1 cellular context compared by ENCODE assay signal in the genomic region with DNA sequence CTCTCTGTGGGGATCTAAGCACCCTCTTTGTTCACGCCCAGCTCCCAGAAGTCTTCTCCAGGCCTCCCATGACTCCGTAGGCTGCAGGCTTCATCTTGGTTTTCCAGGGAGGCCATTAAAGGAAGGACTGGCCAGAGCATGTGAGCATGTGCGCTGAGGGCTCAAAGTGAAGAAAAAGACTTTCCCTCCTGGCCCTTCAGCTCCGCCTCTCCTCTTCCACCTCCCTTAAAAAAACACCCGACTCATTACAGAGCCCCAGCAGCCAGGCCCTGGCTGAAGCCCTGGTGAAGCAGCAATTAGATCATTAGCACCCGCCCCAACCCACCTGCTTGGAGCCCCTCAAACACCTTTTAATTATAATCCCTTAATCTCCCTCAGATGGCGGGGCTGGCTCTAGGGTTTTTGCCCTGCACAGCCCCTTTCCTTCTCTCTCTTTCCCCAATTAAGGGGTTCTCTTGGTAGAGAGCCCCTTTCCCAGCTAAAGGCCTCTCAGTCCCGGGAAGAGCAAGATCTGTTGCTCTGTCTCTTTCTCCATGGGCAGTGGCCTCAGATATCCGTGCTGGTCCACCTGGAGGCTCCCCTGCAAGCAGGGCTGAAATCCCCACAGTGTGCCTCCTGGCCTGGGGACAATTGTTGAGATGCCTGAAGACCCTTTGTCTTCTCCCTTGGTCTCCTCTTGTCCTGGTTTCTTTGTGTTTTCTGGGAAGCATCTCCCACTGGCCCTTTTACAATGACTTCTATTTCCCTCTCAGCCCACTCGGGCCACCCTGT.
TF ChIP-seq lines count a peak whose summit lies in the region.

No MANE protein-coding gene starts in this region.

TF ChIP-seq in K562, 482 proteins besides CTCF, POLR2A, EP300 and RAD21 (continued from another document and continues in another):
- TF ChIP-seq, protein P1, sequence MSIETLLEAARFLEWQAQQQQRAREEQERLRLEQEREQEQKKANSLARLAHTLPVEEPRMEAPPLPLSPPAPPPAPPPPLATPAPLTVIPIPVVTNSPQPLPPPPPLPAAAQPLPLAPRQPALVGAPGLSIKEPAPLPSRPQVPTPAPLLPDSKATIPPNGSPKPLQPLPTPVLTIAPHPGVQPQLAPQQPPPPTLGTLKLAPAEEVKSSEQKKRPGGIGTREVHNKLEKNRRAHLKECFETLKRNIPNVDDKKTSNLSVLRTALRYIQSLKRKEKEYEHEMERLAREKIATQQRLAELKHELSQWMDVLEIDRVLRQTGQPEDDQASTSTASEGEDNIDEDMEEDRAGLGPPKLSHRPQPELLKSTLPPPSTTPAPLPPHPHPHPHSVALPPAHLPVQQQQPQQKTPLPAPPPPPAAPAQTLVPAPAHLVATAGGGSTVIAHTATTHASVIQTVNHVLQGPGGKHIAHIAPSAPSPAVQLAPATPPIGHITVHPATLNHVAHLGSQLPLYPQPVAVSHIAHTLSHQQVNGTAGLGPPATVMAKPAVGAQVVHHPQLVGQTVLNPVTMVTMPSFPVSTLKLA (conservative IDR thresholded peaks at IDR 0.05), result no peak
- no peak for TF ChIP-seq HLTF (IDR thresholded peaks at IDR 0.05)
- TF ChIP-seq CBX5 (IDR thresholded peaks at IDR 0.05; ENCODE audit: borderline replicate concordance, low read depth), result no peak
- no peak for TF ChIP-seq BDP1 (IDR thresholded peaks at IDR 0.05; ENCODE audit: insufficient read depth, insufficient read length)
- no peak for TF ChIP-seq ZNF124 (CRISPR knock-in tag; IDR thresholded peaks at IDR 0.05)
- TF ChIP-seq, protein P2, sequence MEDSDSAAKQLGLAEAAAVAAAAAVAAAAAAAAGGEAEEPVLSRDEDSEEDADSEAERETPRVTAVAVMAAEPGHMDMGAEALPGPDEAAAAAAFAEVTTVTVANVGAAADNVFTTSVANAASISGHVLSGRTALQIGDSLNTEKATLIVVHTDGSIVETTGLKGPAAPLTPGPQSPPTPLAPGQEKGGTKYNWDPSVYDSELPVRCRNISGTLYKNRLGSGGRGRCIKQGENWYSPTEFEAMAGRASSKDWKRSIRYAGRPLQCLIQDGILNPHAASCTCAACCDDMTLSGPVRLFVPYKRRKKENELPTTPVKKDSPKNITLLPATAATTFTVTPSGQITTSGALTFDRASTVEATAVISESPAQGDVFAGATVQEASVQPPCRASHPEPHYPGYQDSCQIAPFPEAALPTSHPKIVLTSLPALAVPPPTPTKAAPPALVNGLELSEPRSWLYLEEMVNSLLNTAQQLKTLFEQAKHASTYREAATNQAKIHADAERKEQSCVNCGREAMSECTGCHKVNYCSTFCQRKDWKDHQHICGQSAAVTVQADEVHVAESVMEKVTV (CRISPR knock-in tag; IDR thresholded peaks at IDR 0.05), result no peak
- TF ChIP-seq, protein P3, sequence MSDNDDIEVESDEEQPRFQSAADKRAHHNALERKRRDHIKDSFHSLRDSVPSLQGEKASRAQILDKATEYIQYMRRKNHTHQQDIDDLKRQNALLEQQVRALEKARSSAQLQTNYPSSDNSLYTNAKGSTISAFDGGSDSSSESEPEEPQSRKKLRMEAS (CRISPR knock-in tag; IDR thresholded peaks at IDR 0.05), result peak; percentile 88
- no peak for TF ChIP-seq HNRNPH1 (optimal IDR thresholded peaks at IDR 0.05; ENCODE audit: low read depth, low read length)
- TF ChIP-seq RBM39 (optimal IDR thresholded peaks at IDR 0.05; ENCODE audit: low read depth, low read length), result no peak
- peak; percentile 82 for TF ChIP-seq L3MBTL2 (IDR thresholded peaks at IDR 0.05)
- no peak for TF ChIP-seq TAF1 (IDR thresholded peaks at IDR 0.05; ENCODE audit: control insufficient read depth, extremely low read depth, insufficient read depth, low read length, severe bottlenecking)
- TF ChIP-seq ZNF707 (CRISPR knock-in tag; conservative IDR thresholded peaks at IDR 0.05), result no peak
- TF ChIP-seq, protein P4, sequence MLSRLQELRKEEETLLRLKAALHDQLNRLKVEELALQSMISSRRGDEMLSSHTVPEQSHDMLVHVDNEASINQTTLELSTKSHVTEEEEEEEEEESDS (CRISPR knock-in tag; IDR thresholded peaks at IDR 0.05), result no peak
- TF ChIP-seq RBM22 (IDR thresholded peaks at IDR 0.05; ENCODE audit: low read depth, low read length, poor library complexity, severe bottlenecking), result no peak
- TF ChIP-seq, protein P5, sequence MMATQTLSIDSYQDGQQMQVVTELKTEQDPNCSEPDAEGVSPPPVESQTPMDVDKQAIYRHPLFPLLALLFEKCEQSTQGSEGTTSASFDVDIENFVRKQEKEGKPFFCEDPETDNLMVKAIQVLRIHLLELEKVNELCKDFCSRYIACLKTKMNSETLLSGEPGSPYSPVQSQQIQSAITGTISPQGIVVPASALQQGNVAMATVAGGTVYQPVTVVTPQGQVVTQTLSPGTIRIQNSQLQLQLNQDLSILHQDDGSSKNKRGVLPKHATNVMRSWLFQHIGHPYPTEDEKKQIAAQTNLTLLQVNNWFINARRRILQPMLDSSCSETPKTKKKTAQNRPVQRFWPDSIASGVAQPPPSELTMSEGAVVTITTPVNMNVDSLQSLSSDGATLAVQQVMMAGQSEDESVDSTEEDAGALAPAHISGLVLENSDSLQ (IDR thresholded peaks at IDR 0.05), result no peak
- no peak for TF ChIP-seq JUNB (CRISPR knock-in tag; conservative IDR thresholded peaks at IDR 0.05)
- TF ChIP-seq, protein P6, sequence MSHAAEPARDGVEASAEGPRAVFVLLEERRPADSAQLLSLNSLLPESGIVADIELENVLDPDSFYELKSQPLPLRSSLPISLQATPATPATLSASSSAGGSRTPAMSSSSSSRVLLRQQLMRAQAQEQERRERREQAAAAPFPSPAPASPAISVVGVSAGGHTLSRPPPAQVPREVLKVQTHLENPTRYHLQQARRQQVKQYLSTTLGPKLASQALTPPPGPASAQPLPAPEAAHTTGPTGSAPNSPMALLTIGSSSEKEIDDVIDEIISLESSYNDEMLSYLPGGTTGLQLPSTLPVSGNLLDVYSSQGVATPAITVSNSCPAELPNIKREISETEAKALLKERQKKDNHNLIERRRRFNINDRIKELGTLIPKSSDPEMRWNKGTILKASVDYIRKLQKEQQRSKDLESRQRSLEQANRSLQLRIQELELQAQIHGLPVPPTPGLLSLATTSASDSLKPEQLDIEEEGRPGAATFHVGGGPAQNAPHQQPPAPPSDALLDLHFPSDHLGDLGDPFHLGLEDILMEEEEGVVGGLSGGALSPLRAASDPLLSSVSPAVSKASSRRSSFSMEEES (CRISPR knock-in tag; IDR thresholded peaks at IDR 0.05), result no peak
- no peak for TF ChIP-seq ZNF253 (CRISPR knock-in tag; conservative IDR thresholded peaks at IDR 0.05)
- TF ChIP-seq, protein P7, sequence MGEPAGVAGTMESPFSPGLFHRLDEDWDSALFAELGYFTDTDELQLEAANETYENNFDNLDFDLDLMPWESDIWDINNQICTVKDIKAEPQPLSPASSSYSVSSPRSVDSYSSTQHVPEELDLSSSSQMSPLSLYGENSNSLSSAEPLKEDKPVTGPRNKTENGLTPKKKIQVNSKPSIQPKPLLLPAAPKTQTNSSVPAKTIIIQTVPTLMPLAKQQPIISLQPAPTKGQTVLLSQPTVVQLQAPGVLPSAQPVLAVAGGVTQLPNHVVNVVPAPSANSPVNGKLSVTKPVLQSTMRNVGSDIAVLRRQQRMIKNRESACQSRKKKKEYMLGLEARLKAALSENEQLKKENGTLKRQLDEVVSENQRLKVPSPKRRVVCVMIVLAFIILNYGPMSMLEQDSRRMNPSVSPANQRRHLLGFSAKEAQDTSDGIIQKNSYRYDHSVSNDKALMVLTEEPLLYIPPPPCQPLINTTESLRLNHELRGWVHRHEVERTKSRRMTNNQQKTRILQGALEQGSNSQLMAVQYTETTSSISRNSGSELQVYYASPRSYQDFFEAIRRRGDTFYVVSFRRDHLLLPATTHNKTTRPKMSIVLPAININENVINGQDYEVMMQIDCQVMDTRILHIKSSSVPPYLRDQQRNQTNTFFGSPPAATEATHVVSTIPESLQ (CRISPR knock-in tag; IDR thresholded peaks at IDR 0.05), result no peak
- no peak for TF ChIP-seq JUND (IDR thresholded peaks at IDR 0.05; ENCODE audit: borderline replicate concordance, low read depth, low read length)
- no peak for TF ChIP-seq JUND (tag; IDR thresholded peaks at IDR 0.05; ENCODE audit: borderline replicate concordance, low read depth, low read length)
- 0 out of 2 replicates have a peak, but pooled peaks have one; percentile 20 for TF ChIP-seq NFE2 (IDR thresholded peaks at IDR 0.05; ENCODE audit: low read depth)
- TF ChIP-seq, protein P8, sequence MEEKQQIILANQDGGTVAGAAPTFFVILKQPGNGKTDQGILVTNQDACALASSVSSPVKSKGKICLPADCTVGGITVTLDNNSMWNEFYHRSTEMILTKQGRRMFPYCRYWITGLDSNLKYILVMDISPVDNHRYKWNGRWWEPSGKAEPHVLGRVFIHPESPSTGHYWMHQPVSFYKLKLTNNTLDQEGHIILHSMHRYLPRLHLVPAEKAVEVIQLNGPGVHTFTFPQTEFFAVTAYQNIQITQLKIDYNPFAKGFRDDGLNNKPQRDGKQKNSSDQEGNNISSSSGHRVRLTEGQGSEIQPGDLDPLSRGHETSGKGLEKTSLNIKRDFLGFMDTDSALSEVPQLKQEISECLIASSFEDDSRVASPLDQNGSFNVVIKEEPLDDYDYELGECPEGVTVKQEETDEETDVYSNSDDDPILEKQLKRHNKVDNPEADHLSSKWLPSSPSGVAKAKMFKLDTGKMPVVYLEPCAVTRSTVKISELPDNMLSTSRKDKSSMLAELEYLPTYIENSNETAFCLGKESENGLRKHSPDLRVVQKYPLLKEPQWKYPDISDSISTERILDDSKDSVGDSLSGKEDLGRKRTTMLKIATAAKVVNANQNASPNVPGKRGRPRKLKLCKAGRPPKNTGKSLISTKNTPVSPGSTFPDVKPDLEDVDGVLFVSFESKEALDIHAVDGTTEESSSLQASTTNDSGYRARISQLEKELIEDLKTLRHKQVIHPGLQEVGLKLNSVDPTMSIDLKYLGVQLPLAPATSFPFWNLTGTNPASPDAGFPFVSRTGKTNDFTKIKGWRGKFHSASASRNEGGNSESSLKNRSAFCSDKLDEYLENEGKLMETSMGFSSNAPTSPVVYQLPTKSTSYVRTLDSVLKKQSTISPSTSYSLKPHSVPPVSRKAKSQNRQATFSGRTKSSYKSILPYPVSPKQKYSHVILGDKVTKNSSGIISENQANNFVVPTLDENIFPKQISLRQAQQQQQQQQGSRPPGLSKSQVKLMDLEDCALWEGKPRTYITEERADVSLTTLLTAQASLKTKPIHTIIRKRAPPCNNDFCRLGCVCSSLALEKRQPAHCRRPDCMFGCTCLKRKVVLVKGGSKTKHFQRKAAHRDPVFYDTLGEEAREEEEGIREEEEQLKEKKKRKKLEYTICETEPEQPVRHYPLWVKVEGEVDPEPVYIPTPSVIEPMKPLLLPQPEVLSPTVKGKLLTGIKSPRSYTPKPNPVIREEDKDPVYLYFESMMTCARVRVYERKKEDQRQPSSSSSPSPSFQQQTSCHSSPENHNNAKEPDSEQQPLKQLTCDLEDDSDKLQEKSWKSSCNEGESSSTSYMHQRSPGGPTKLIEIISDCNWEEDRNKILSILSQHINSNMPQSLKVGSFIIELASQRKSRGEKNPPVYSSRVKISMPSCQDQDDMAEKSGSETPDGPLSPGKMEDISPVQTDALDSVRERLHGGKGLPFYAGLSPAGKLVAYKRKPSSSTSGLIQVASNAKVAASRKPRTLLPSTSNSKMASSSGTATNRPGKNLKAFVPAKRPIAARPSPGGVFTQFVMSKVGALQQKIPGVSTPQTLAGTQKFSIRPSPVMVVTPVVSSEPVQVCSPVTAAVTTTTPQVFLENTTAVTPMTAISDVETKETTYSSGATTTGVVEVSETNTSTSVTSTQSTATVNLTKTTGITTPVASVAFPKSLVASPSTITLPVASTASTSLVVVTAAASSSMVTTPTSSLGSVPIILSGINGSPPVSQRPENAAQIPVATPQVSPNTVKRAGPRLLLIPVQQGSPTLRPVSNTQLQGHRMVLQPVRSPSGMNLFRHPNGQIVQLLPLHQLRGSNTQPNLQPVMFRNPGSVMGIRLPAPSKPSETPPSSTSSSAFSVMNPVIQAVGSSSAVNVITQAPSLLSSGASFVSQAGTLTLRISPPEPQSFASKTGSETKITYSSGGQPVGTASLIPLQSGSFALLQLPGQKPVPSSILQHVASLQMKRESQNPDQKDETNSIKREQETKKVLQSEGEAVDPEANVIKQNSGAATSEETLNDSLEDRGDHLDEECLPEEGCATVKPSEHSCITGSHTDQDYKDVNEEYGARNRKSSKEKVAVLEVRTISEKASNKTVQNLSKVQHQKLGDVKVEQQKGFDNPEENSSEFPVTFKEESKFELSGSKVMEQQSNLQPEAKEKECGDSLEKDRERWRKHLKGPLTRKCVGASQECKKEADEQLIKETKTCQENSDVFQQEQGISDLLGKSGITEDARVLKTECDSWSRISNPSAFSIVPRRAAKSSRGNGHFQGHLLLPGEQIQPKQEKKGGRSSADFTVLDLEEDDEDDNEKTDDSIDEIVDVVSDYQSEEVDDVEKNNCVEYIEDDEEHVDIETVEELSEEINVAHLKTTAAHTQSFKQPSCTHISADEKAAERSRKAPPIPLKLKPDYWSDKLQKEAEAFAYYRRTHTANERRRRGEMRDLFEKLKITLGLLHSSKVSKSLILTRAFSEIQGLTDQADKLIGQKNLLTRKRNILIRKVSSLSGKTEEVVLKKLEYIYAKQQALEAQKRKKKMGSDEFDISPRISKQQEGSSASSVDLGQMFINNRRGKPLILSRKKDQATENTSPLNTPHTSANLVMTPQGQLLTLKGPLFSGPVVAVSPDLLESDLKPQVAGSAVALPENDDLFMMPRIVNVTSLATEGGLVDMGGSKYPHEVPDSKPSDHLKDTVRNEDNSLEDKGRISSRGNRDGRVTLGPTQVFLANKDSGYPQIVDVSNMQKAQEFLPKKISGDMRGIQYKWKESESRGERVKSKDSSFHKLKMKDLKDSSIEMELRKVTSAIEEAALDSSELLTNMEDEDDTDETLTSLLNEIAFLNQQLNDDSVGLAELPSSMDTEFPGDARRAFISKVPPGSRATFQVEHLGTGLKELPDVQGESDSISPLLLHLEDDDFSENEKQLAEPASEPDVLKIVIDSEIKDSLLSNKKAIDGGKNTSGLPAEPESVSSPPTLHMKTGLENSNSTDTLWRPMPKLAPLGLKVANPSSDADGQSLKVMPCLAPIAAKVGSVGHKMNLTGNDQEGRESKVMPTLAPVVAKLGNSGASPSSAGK (IDR thresholded peaks at IDR 0.05), result peak; percentile 75
- peak in 1 of 3 experiments; percentile 60 for TF ChIP-seq YY1 (IDR thresholded peaks at IDR 0.05; ENCODE audit: borderline replicate concordance in 1 of 3, control insufficient read depth in 1 of 3, extremely low read depth in 1 of 3, insufficient read depth in 3 of 3, insufficient read length in 1 of 3, insufficient replicate concordance in 2 of 3, low read depth in 1 of 3, low read length in 2 of 3)
- no peak for TF ChIP-seq ETV5 (CRISPR knock-in tag; IDR thresholded peaks at IDR 0.05; ENCODE audit: low read depth)
- no peak for TF ChIP-seq ZNF445 (CRISPR knock-in tag; IDR thresholded peaks at IDR 0.05; ENCODE audit: low read depth)
- TF ChIP-seq FOXA1 (IDR thresholded peaks at IDR 0.05; ENCODE audit: borderline replicate concordance), result no peak
